8 cellular contexts compared by ENCODE assay signal in the genomic region with DNA sequence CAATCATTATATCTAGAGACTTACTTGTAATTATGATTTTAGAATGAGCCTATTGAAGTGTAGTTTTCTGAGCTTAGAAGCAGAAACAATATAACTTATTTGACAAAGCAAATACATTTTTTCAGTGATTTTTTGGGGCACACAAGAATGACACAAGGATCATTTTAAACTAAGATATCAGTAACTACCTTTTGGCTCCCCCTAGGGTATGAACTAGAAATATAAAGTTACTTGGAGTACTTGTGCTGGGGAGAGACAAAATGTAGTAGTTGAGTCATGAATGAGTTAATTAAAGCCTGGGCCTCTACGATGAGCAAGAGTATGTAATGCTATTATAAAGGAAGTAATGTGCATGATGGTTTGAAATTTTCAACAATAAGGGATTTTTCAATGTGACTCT.
DNase-seq lines count a peak whose midpoint lies in the region; ATAC-seq lines count a peak whose summit lies in the region.

No MANE protein-coding gene starts in this region.

- no CpG with 5 or more reads among the region's 1 CpG for WGBS in mesendoderm (ENCODE audit: extremely low coverage, insufficient coverage, low lambda C conversion rate)

- H3K4ac ChIP-seq in mesendoderm (ENCODE audit: low read depth, low read length): no peak overlapping the region

- H3K4me3 ChIP-seq in adipocyte (ENCODE audit: low read length) (no peak overlapping the region), mesendoderm (ENCODE audit: low read length) (no peak overlapping the region)

- intact Hi-C loops in posterior vena cava (cut with DNase I): no loop called here

- H4K5ac ChIP-seq in mesendoderm (ENCODE audit: low read length): no peak overlapping the region

- H3K27me3 ChIP-seq in adipocyte (replicated peaks; ENCODE audit: control insufficient read depth, insufficient read depth, low read length): no peaks in the 10 kb centered on the region
- H3K27me3 ChIP-seq in mesendoderm (ENCODE audit: insufficient read depth, low read length, poor library complexity): no peaks in the 10 kb centered on the region

- H3K79me1 ChIP-seq in mesendoderm (ENCODE audit: low read length): no peaks in the 10 kb centered on the region

- H3K27ac ChIP-seq in mesendoderm (ENCODE audit: low read depth, low read length): no peak overlapping the region

- H3K23ac ChIP-seq in mesendoderm (ENCODE audit: low read length): no peak overlapping the region

- no peak overlapping the region for H4K8ac ChIP-seq in mesendoderm (ENCODE audit: low read depth, low read length)

- no peaks in the 10 kb centered on the region for H3K9me3 ChIP-seq in adipocyte (ENCODE audit: control insufficient read depth, low read length)

- no peak overlapping the region for H3K56ac ChIP-seq in mesendoderm (ENCODE audit: low read length)

- H2BK5ac ChIP-seq in mesendoderm (ENCODE audit: low read length): no peak overlapping the region

- H2BK15ac ChIP-seq in mesendoderm (replicated peaks; ENCODE audit: low read depth): no peak overlapping the region

- H3K36me3 ChIP-seq in adipocyte (ENCODE audit: control insufficient read depth, insufficient read depth, low read length, severe bottlenecking): no peaks in the 10 kb centered on the region
- H3K36me3 ChIP-seq in mesendoderm (ENCODE audit: control insufficient read depth, insufficient read depth, low read length): no peaks in the 10 kb centered on the region

- H3K4me1 ChIP-seq in adipocyte (ENCODE audit: control insufficient read depth, insufficient read depth, low read length) (peaks cover 13% of the 10 kb centered on the region), mesendoderm (ENCODE audit: control insufficient read depth, low read depth, low read length) (no peaks in the 10 kb centered on the region)

- DNase-seq in HT1080 (ENCODE audit: low read depth): peak; percentile 56
- DNase-seq in adipocyte (ENCODE audit: low read depth): peak; percentile 24
- DNase-seq in mesendoderm: peak; percentile 59
- no peak for DNase-seq in COLO829 (ENCODE audit: low spot score)
- no peak for DNase-seq in posterior vena cava (ENCODE audit: low spot score)
- no peak for DNase-seq in stimulated activated CD4-positive, alpha-beta T cell treated with anti-CD3 and anti-CD28 coated beads, Interleukin-4, amount 100 ng/mL, for 1 hour
- no peak for DNase-seq in hippocampal formation (lab: John Stamatoyannopoulos, UW)

- no peak overlapping the region for H2BK120ac ChIP-seq in mesendoderm (ENCODE audit: low read depth, low read length)

- H3K9ac ChIP-seq in adipocyte (ENCODE audit: low read length) (no peak overlapping the region), mesendoderm (ENCODE audit: low read length) (no peak overlapping the region)

- H3K18ac ChIP-seq in mesendoderm (ENCODE audit: low read length): no peak overlapping the region

- ATAC-seq in GM18502 (IDR thresholded peaks at IDR 0.05; ENCODE audit: poor library complexity, unreplicated experiment): peak; percentile 74

- no peak overlapping the region for H2AK5ac ChIP-seq in mesendoderm (ENCODE audit: low read length)

- H3K79me2 ChIP-seq in mesendoderm (ENCODE audit: control insufficient read depth, insufficient read depth, low read length): no peaks in the 10 kb centered on the region

- H3K4me2 ChIP-seq in mesendoderm (ENCODE audit: low read length): no peak overlapping the region

Comparison
In these comparisons a context has a peak if more than half of its experiments do, and no peak if none do; other contexts are left out.
1. DNase-seq: peak in HT1080 (single experiment), adipocyte (single experiment) and mesendoderm (single experiment); none in COLO829 (single experiment), posterior vena cava (single experiment), stimulated activated CD4-positive, alpha-beta T cell treated with anti-CD3 and anti-CD28 coated beads, Interleukin-4, amount 100 ng/mL, for 1 hour (single experiment) and hippocampal formation (0 of 2).